ENCODE assay signal across 22 cellular contexts in the genomic region with DNA sequence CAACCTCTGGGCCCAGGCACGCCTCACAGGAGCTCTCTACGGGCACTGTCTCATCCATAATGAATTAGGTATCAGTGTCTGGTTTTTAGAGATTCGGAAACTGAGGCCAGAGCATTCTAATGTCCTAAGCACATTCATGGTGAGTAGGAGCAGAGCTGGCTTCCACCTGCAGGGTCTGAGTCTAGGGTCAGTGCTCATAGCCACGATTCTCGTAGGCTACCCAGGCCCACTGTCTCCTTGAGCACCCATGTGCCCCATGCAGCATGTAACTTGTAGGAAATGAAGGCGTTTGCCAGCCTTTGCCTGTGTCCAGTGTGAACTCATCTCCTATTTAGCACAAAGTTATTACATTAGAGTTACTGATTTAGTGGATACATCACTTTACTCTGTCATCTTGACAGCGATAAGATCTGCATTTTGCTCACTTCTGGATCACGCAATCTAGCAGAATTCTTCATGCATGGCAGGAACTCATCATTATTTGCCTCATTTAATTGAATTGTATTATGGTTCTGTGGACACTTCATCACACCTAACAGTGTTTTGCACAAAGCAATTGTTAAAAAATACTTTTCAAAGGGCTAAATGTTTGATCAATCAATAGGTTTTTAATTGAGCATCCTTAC.
"Had no signal": no experiment of that assay in that cellular context is flagged by ENCODE, and none has a peak within 500 bp of the region (broad histone marks: within the 10 kb centered on the region; RNA-seq: fewer than 3 reads in every experiment).

No MANE protein-coding gene starts in this region.

- H3K9me3 ChIP-seq: ascending aorta had no signal

- H3K27me3 ChIP-seq: ascending aorta, body of pancreas had no signal

- H3K36me3 Mint-ChIP-seq: activated naive CD4-positive, alpha-beta T cell treated with anti-CD3 and anti-CD28 coated beads, Interleukin-2, amount 50 U/mL, for 72 hours had no signal

- H3K27me3 Mint-ChIP-seq: activated CD4-positive, alpha-beta T cell treated with anti-CD3 and anti-CD28 coated beads, Interleukin-2, amount 10 ng/mL, durations not matched to agents 24 days and 14 days had no signal

- DNase-seq: activated CD4-positive, alpha-beta T cell treated with anti-CD3 and anti-CD28 coated beads for 1 hour; activated CD4-positive, alpha-beta T cell treated with anti-CD3 and anti-CD28 coated beads, Interleukin-2, amount 10 ng/mL, durations not matched to agents 24 days and 14 days; activated CD4-positive, alpha-beta T cell treated with anti-CD3 and anti-CD28 coated beads, Interleukin-2, amount 50 U/mL, for 48 hours; activated CD8-positive, alpha-beta memory T cell treated with anti-CD3 and anti-CD28 coated beads for 24 hours; activated effector memory CD4-positive, alpha-beta T cell treated with anti-CD3 and anti-CD28 coated beads, Interleukin-2, amount 50 U/mL, for 16 hours; activated naive CD4-positive, alpha-beta T cell treated with Interleukin-2 at 50 U/mL for 16 hours; activated naive CD8-positive, alpha-beta T cell treated with anti-CD3 and anti-CD28 coated beads, Interleukin-2, amount 50 U/mL, for 24 hours; activated T-cell treated with anti-CD3 and anti-CD28 coated beads, Interleukin-2, amount 50 U/mL, for 4 hours; amniotic stem cell; body of pancreas; central memory CD4-positive, alpha-beta T cell; MM.1S; NCI-H510A treated with DMSO at 0.1 percent for 48 hours; NK-92 treated with Interleukin-12 subunit alpha and Interleukin-12 subunit beta, amount 100 ng/mL, for 24 hours; OCI-M1; SIG-M5; SW 1271 had no signal

- H3K27ac ChIP-seq: ascending aorta, body of pancreas, SK-N-MC had no signal

- H3K4me1 Mint-ChIP-seq: activated CD4-positive, alpha-beta T cell treated with anti-CD3 and anti-CD28 coated beads, Interleukin-2, amount 10 ng/mL, durations not matched to agents 24 days and 14 days; activated naive CD8-positive, alpha-beta T cell treated with anti-CD3 and anti-CD28 coated beads, Interleukin-2, amount 50 U/mL, for 24 hours had no signal

- H3K36me3 ChIP-seq: ascending aorta had no signal

- ATAC-seq: activated naive CD4-positive, alpha-beta T cell treated with anti-CD3 and anti-CD28 coated beads, Interleukin-2, amount 50 U/mL, for 72 hours; activated naive CD8-positive, alpha-beta T cell treated with anti-CD3 and anti-CD28 coated beads, Interleukin-2, amount 50 U/mL, for 24 hours; activated T-cell treated with anti-CD3 and anti-CD28 coated beads, Interleukin-2, amount 50 U/mL, for 4 hours; body of pancreas; WTC11 had no signal

- H3K4me1 ChIP-seq: ascending aorta, body of pancreas had no signal

- H3K4me3 Mint-ChIP-seq: activated CD4-positive, alpha-beta T cell treated with anti-CD3 and anti-CD28 coated beads, Interleukin-2, amount 10 ng/mL, durations not matched to agents 24 days and 14 days; activated naive CD8-positive, alpha-beta T cell treated with anti-CD3 and anti-CD28 coated beads, Interleukin-2, amount 50 U/mL, for 24 hours; activated T-cell treated with anti-CD3 and anti-CD28 coated beads, Interleukin-2, amount 50 U/mL, for 4 hours; T-helper 1 cell treated with Interleukin-12 subunit alpha and Interleukin-12 subunit beta and Interleukin-4 antibody, amounts not matched to agents 30 μg/mL and 1 μg/mL, for 36 hours; WTC11 had no signal

- H3K9me3 Mint-ChIP-seq: activated CD4-positive, alpha-beta T cell treated with anti-CD3 and anti-CD28 coated beads, Interleukin-2, amount 10 ng/mL, durations not matched to agents 24 days and 14 days; activated naive CD4-positive, alpha-beta T cell treated with anti-CD3 and anti-CD28 coated beads, Interleukin-2, amount 50 U/mL, for 72 hours; activated T-cell treated with anti-CD3 and anti-CD28 coated beads, Interleukin-2, amount 50 U/mL, for 4 hours had no signal

- H3K4me3 ChIP-seq: ascending aorta, body of pancreas, SK-N-MC had no signal

- H3K27ac Mint-ChIP-seq: activated CD4-positive, alpha-beta T cell treated with anti-CD3 and anti-CD28 coated beads, Interleukin-2, amount 10 ng/mL, durations not matched to agents 24 days and 14 days; activated naive CD4-positive, alpha-beta T cell treated with anti-CD3 and anti-CD28 coated beads, Interleukin-2, amount 50 U/mL, for 72 hours; activated naive CD8-positive, alpha-beta T cell treated with anti-CD3 and anti-CD28 coated beads, Interleukin-2, amount 50 U/mL, for 24 hours; T-helper 1 cell treated with Interleukin-12 subunit alpha and Interleukin-12 subunit beta and Interleukin-4 antibody, amounts not matched to agents 30 μg/mL and 1 μg/mL, for 36 hours; WTC11 had no signal
